In genomic region chr2:198044777-198045176, GRCh38 we compare ENCODE assay signal across 15 cellular contexts.
"Had no signal": no experiment of that assay in that cellular context is flagged by ENCODE, and none has a peak within 500 bp of the region (broad histone marks: within the 10 kb centered on the region; RNA-seq: fewer than 3 reads in every experiment).

No MANE protein-coding gene starts in this region.

- H3K36me3 Mint-ChIP-seq: activated naive CD8-positive, alpha-beta T cell treated with anti-CD3 and anti-CD28 coated beads, Interleukin-2, amount 10 ng/mL, durations not matched to agents 7 days and 5 days had no signal

- H3K4me3 ChIP-seq: ascending aorta, esophagus squamous epithelium, gastroesophageal sphincter, left ventricle myocardium inferior, psoas muscle, testis, upper lobe of right lung had no signal

- H3K4me1 ChIP-seq: ascending aorta, esophagus squamous epithelium, gastroesophageal sphincter, psoas muscle, testis, upper lobe of right lung had no signal

- H3K9me3 ChIP-seq: ascending aorta, esophagus squamous epithelium, gastroesophageal sphincter, left ventricle myocardium inferior, psoas muscle, testis, upper lobe of right lung had no signal

- H3K27me3 ChIP-seq: ascending aorta, esophagus squamous epithelium, gastroesophageal sphincter, testis, upper lobe of right lung had no signal

- ATAC-seq: gastroesophageal sphincter, psoas muscle, sciatic nerve, upper lobe of right lung had no signal

- H3K4me1 Mint-ChIP-seq: activated naive CD8-positive, alpha-beta T cell treated with anti-CD3 and anti-CD28 coated beads, Interleukin-2, amount 10 ng/mL, durations not matched to agents 7 days and 5 days; nephron progenitor cell had no signal

- H3K27me3 Mint-ChIP-seq: activated naive CD8-positive, alpha-beta T cell treated with anti-CD3 and anti-CD28 coated beads, Interleukin-2, amount 10 ng/mL, durations not matched to agents 7 days and 5 days had no signal

- H3K9me3 Mint-ChIP-seq: activated naive CD8-positive, alpha-beta T cell treated with anti-CD3 and anti-CD28 coated beads, Interleukin-2, amount 10 ng/mL, durations not matched to agents 7 days and 5 days; nephron progenitor cell had no signal

- H3K36me3 ChIP-seq: ascending aorta, esophagus squamous epithelium, gastroesophageal sphincter, left ventricle myocardium inferior, upper lobe of right lung had no signal

- H3K27ac Mint-ChIP-seq: activated naive CD8-positive, alpha-beta T cell treated with anti-CD3 and anti-CD28 coated beads, Interleukin-2, amount 10 ng/mL, durations not matched to agents 7 days and 5 days; nephron progenitor cell had no signal

- DNase-seq: activated CD4-positive, CD25-positive, alpha-beta regulatory T cell; activated naive CD8-positive, alpha-beta T cell treated with anti-CD3 and anti-CD28 coated beads, Interleukin-2, amount 10 ng/mL, durations not matched to agents 7 days and 5 days; esophagus squamous epithelium; left ventricle myocardium inferior; mesendoderm; nephron progenitor cell; psoas muscle; SHP77 treated with DMSO at 0.1 percent for 48 hours; stimulated activated CD4-positive, alpha-beta T cell treated with anti-CD3 and anti-CD28 coated beads, Interleukin-12 subunit alpha, Interleukin-12 subunit beta, amount 100 ng/mL, for 4 hours; stimulated activated naive CD4-positive, alpha-beta T cell treated with Interleukin-2 at 50 U/mL for 16 hours; testis; upper lobe of right lung had no signal

- H3K4me3 Mint-ChIP-seq: activated naive CD8-positive, alpha-beta T cell treated with anti-CD3 and anti-CD28 coated beads, Interleukin-2, amount 10 ng/mL, durations not matched to agents 7 days and 5 days; nephron progenitor cell had no signal
